In the genomic region with DNA sequence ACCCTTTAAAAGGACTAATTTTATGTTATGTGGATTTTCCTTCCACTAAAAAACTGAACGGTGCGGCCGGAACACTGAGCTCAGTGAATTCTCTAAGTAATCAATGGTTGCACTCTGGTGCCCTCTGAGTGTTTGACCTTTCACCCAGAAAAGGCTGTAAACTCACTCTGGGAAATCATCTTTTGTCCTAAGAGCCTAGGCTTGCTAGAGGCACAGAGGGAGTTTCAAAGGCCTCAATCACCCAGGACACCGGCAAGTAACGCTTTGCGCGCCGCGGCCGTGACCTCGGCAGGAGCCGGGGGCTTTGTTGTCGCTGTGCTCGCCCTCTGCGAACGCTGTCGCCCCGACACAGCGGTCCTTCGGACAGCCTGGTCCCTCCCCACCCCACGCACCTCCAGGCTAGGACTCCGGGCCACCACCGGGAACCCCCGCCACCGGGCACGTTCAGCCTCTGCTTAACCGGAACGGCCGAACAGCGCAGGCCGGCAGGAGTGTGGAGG, we compare ENCODE assay signal across 8 cellular contexts. TPM values are rescaled to one million over a fixed set of nuclear protein-coding genes. Genes with fewer than 3 reads are reported as not detected.
DNase-seq lines count a peak whose midpoint lies in the region; TF ChIP-seq lines count a peak whose summit lies in the region.

No MANE protein-coding gene starts in this region.

- H3K27ac ChIP-seq in GM23248 (peak overlapping the region; percentile 97), MM.1S (ENCODE audit: low read length) (peak overlapping the region; percentile 95; the same call in 1 of the 2 replicates)

- H3K4me3 Mint-ChIP-seq in mesothelial cell of epicardium = peak overlapping the region; percentile 85

- peaks cover 52% of the 10 kb centered on the region for H3K79me2 ChIP-seq in GM23248 (ENCODE audit: insufficient read depth)
- peaks cover 53% of the 10 kb centered on the region for H3K79me2 ChIP-seq in MM.1S (ENCODE audit: low read length)

- in situ Hi-C loops in GM23248 (cut with MboI) = no loop called here

- H3K9me3 ChIP-seq in GM23248 (ENCODE audit: low read depth) = no peaks in the 10 kb centered on the region
- no peaks in the 10 kb centered on the region for H3K9me3 ChIP-seq in MM.1S (replicated peaks; ENCODE audit: insufficient read depth, low read length)

- H3K9ac ChIP-seq in GM23248 (peak overlapping the region; percentile 97), MM.1S (ENCODE audit: low read length) (peak overlapping the region; percentile 98)

- peak; percentile 37 for DNase-seq in NCI-H1105 treated with DMSO at 0.1 percent for 48 hours (lab: John Stamatoyannopoulos, UW)
- no peak for DNase-seq in NCI-H1105 (lab: John Stamatoyannopoulos, UW)
- DNase-seq in GM23248 = peak; percentile 49
- DNase-seq in MM.1S = no peak
- peak in 1 of 2 donors; percentile 17 for DNase-seq in cardiac fibroblast (ENCODE audit: low read depth in 2 of 2)
- no peak for DNase-seq in mesothelial cell of epicardium (ENCODE audit: low spot score in 2 of 2, unreplicated experiment in 2 of 2)
- no peak for DNase-seq in stimulated activated CD4-positive, alpha-beta T cell treated with anti-CD3 and anti-CD28 coated beads, Interleukin-15, amount 100 ng/mL, for 24 hours
- DNase-seq in retina = no peak

- H3K9me2 ChIP-seq in GM23248 (ENCODE audit: insufficient read depth) (no peaks in the 10 kb centered on the region), MM.1S (replicated peaks; ENCODE audit: insufficient read depth, low read length) (no peaks in the 10 kb centered on the region)

- TF ChIP-seq CTCF in MM.1S (IDR thresholded peaks at IDR 0.05; ENCODE audit: low read length) (no peak), cardiac fibroblast (IDR thresholded peaks at IDR 0.05; ENCODE audit: low read depth, low read length) (no peak), mesothelial cell of epicardium (IDR thresholded peaks at IDR 0.05; ENCODE audit: unreplicated experiment) (no peak)

- H3K27ac Mint-ChIP-seq in mesothelial cell of epicardium = peak overlapping the region; percentile 91

- peaks cover 25% of the 10 kb centered on the region for H3K4me1 Mint-ChIP-seq in mesothelial cell of epicardium

- H3K4me2 ChIP-seq in GM23248 (ENCODE audit: unreplicated experiment) = peak overlapping the region; percentile 89
- H3K4me2 ChIP-seq in MM.1S (ENCODE audit: low read depth, low read length) = peak overlapping the region; percentile 85

- H3F3A ChIP-seq in GM23248 (ENCODE audit: insufficient read depth) (peaks cover 17% of the 10 kb centered on the region), MM.1S (ENCODE audit: insufficient read depth, low read length) (peaks cover 9% of the 10 kb centered on the region)

- H3K4me1 ChIP-seq in GM23248 (ENCODE audit: insufficient read depth) (peaks cover 10% of the 10 kb centered on the region; the same call in 1 of the 2 replicates), MM.1S (ENCODE audit: low read length) (peaks cover 12% of the 10 kb centered on the region)

- H3K36me3 Mint-ChIP-seq in mesothelial cell of epicardium = no peaks in the 10 kb centered on the region

- H3K9me3 Mint-ChIP-seq in mesothelial cell of epicardium = no peaks in the 10 kb centered on the region

- H4K20me1 ChIP-seq in GM23248 (ENCODE audit: insufficient read depth) (no peaks in the 10 kb centered on the region), MM.1S (ENCODE audit: insufficient read depth, low read length) (peaks cover 3% of the 10 kb centered on the region; the same call in 1 of the 2 replicates)

- H3K4me3 ChIP-seq in GM23248 (peak overlapping the region; percentile 82), MM.1S (ENCODE audit: low read length) (peak overlapping the region; percentile 89), cardiac fibroblast (replicated peaks in 1 of 2; ENCODE audit: low read depth in 2 of 2, low read length in 2 of 2) (peak overlapping the region; percentile 89 to 97)

- H3K27me3 Mint-ChIP-seq in mesothelial cell of epicardium (ENCODE audit: low read depth) = no peaks in the 10 kb centered on the region

- WGBS in GM23248 (ENCODE audit: low coverage in 1 of 2, low lambda C conversion rate in 2 of 2, missing lambda C conversion rate in 2 of 2), 2 experiments = 1 to 3% methylated on average over 18 to 31 of the region's 31 CpGs

- no peaks in the 10 kb centered on the region; the same call in 1 of the 2 replicates for H3K36me3 ChIP-seq in GM23248 (ENCODE audit: low read depth)
- H3K36me3 ChIP-seq in MM.1S (replicated peaks; ENCODE audit: insufficient read depth, low read length) = no peaks in the 10 kb centered on the region

- no peaks in the 10 kb centered on the region for H3K27me3 ChIP-seq in GM23248 (replicated peaks; ENCODE audit: insufficient read depth)
- no peaks in the 10 kb centered on the region for H3K27me3 ChIP-seq in MM.1S (replicated peaks; ENCODE audit: insufficient read depth, low read length)

- H2AFZ ChIP-seq in GM23248 (peak overlapping the region; percentile 77), MM.1S (ENCODE audit: low read length) (peak overlapping the region; percentile 89)

RNA-seq across cellular contexts. Expression of a gene that starts 0.7 kb away (rescaled TPM):
- 46.7 and 55.9 TPM in 2 replicates for total RNA-seq in GM23248 (2014; rRNA removed; shearing (Covaris generic))
- polyA plus RNA-seq in GM23248 (2016; fragmentation: Nextera tagmentation; extraction: Ambion mirVana) = 45.4 and 52.6 TPM in 2 replicates
- total RNA-seq in mesothelial cell of epicardium = 23.4 to 29.0 TPM (median 27.3 TPM) in 3 replicates

RNA-seq across cellular contexts. Expression of a gene that starts 22.2 kb away (rescaled TPM):
- total RNA-seq in GM23248 (2014; rRNA removed; shearing (Covaris generic)) = not detected in 2 replicates
- polyA plus RNA-seq in GM23248 (2016; fragmentation: Nextera tagmentation; extraction: Ambion mirVana) = 0.21 TPM in 1 of 2 replicates, not detected in the other
- total RNA-seq in mesothelial cell of epicardium = 0.27 to 0.51 TPM (median 0.41 TPM) in 3 replicates

Comparison
In these comparisons a context has a peak if more than half of its experiments do, and no peak if none do; other contexts are left out.
1. DNase-seq: peak in NCI-H1105 treated with DMSO at 0.1 percent for 48 hours (single experiment) and GM23248 (single experiment); none in NCI-H1105 (single experiment), MM.1S (single experiment), mesothelial cell of epicardium (0 of 2), stimulated activated CD4-positive, alpha-beta T cell treated with anti-CD3 and anti-CD28 coated beads, Interleukin-15, amount 100 ng/mL, for 24 hours (single experiment) and retina (single experiment).
2. Peak in every context shown above with its lines, with median percentiles within 50 percentile points of each other: H3K4me3 ChIP-seq.